Comparison of ENCODE assay signal across 8 cellular contexts in genomic region chr7:141737836-141738591, GRCh38. TPM values are rescaled to one million over a fixed set of nuclear protein-coding genes. Genes with fewer than 3 reads are reported as not detected.
DNase-seq lines count a peak whose midpoint lies in the region; ATAC-seq and TF ChIP-seq lines count a peak whose summit lies in the region.

Gene SSBP1, plus strand, starts transcription at chr7:141738358. Its CDS starts 809 bp downstream, at chr7:141739167.

- H3K27ac Mint-ChIP-seq in CD4-positive, CD25-positive, alpha-beta regulatory T cell = peak within 1 kb of the TSS; percentile 97 to 99 (median 98)
- H3K27ac Mint-ChIP-seq in activated CD4-positive, alpha-beta memory T cell treated with anti-CD3 and anti-CD28 coated beads for 36 hours = peak within 1 kb of the TSS; percentile 99

- peak in 1 of 3 donors; percentile 41 for TF ChIP-seq CTCF in lower leg skin (IDR thresholded peaks at IDR 0.05)

- intact Hi-C loops in activated CD4-positive, alpha-beta memory T cell treated with anti-CD3 and anti-CD28 coated beads for 36 hours (cut with micrococcal nuclease) = loop anchor here (1.0 to 10.0 kb wide), 7 partner anchors 37 to 1563 kb away; partner anchors contain the start of genes KDM7A, MKRN1 and MRPS33
- intact Hi-C loops in lower leg skin (cut with DNase I; ENCODE audit: low total_unique reads) = no loop called here

- peak; percentile 84 to 99 (median 93) for DNase-seq in CD4-positive, CD25-positive, alpha-beta regulatory T cell
- peak; percentile 97 for DNase-seq in NCI-H82 (lab: John Stamatoyannopoulos, UW)
- peak; percentile 96 for DNase-seq in activated CD4-positive, alpha-beta memory T cell treated with anti-CD3 and anti-CD28 coated beads for 36 hours
- DNase-seq in lower leg skin (ENCODE audit: low spot score in 2 of 2) = peak; percentile 91 to 98
- peak; percentile 68 to 81 (median 76) for DNase-seq in stimulated activated CD4-positive, alpha-beta T cell treated with anti-CD3 and anti-CD28 coated beads, TNF-alpha, amount 100 ng/mL, for 1 hour (ENCODE audit: low read depth in 3 of 3, low spot score in 1 of 3)

- H3K9ac ChIP-seq in duodenal mucosa (ENCODE audit: low read depth in 1 of 2, low read length in 2 of 2) = peak within 1 kb of the TSS; percentile 55 to 98

- CTCF ChIA-PET in activated CD4-positive, alpha-beta memory T cell treated with anti-CD3 and anti-CD28 coated beads for 36 hours (lab: Charles Lee) = interaction anchor here (0.7 to 3.9 kb wide), 30 partner anchors 10 to 739 kb away, joined by 3 to 57 read pairs (median 5); partner anchors contain the start of genes AGK, DENND11, MRPS33 and WEE2

- peak within 1 kb of the TSS; percentile 94 to 99 (median 97) for H3K4me3 Mint-ChIP-seq in CD4-positive, CD25-positive, alpha-beta regulatory T cell
- peak within 1 kb of the TSS; percentile 99 for H3K4me3 Mint-ChIP-seq in activated CD4-positive, alpha-beta memory T cell treated with anti-CD3 and anti-CD28 coated beads for 36 hours

- peaks cover 31% of the 10 kb centered on the region for H3K36me3 ChIP-seq in CD4-positive, CD25-positive, alpha-beta regulatory T cell (ENCODE audit: control insufficient read depth, insufficient read depth, low read length)
- peaks cover 12 to 26% of the 10 kb centered on the region in 2 donors for H3K36me3 ChIP-seq in duodenal mucosa (ENCODE audit: control insufficient read depth in 1 of 2, insufficient read depth in 2 of 2, low read length in 2 of 2)

- ATAC-seq in CD4-positive, CD25-positive, alpha-beta regulatory T cell (ENCODE audit: low read depth in 2 of 2) = peak; percentile 89 to 92
- ATAC-seq in GM19395 (IDR thresholded peaks at IDR 0.05; ENCODE audit: unreplicated experiment) = peak; percentile 92
- peak; percentile 92 for ATAC-seq in HG03571 (IDR thresholded peaks at IDR 0.05; ENCODE audit: unreplicated experiment)

- no peaks in the 10 kb centered on the region for H3K27me3 ChIP-seq in CD4-positive, CD25-positive, alpha-beta regulatory T cell (ENCODE audit: control insufficient read depth, insufficient read depth, low read length)
- no peaks in the 10 kb centered on the region for H3K27me3 ChIP-seq in duodenal mucosa (ENCODE audit: control insufficient read depth in 1 of 2, insufficient read depth in 2 of 2, low read length in 2 of 2)

- WGBS in lower leg skin, 2 donors = 2 to 3% methylated on average over 46 of the region's 46 CpGs

- H3K9me3 Mint-ChIP-seq in CD4-positive, CD25-positive, alpha-beta regulatory T cell = no peaks in the 10 kb centered on the region
- no peaks in the 10 kb centered on the region for H3K9me3 Mint-ChIP-seq in activated CD4-positive, alpha-beta memory T cell treated with anti-CD3 and anti-CD28 coated beads for 36 hours

- no peak for TF ChIP-seq POLR2A in lower leg skin (IDR thresholded peaks at IDR 0.05)

- peak within 1 kb of the TSS; percentile 88 for H3K27ac ChIP-seq in CD4-positive, CD25-positive, alpha-beta regulatory T cell (ENCODE audit: insufficient read depth, low read length, poor library complexity, severe bottlenecking)
- H3K27ac ChIP-seq in duodenal mucosa (ENCODE audit: low read depth, low read length) = peak within 1 kb of the TSS; percentile 24

- peaks cover 21% of the 10 kb centered on the region for H3K36me3 Mint-ChIP-seq in CD4-positive, CD25-positive, alpha-beta regulatory T cell
- peaks cover 33% of the 10 kb centered on the region for H3K36me3 Mint-ChIP-seq in activated CD4-positive, alpha-beta memory T cell treated with anti-CD3 and anti-CD28 coated beads for 36 hours

- H3K4me1 ChIP-seq in CD4-positive, CD25-positive, alpha-beta regulatory T cell (ENCODE audit: control insufficient read depth, insufficient read depth, low read length, poor library complexity, severe bottlenecking) = peaks cover 32% of the 10 kb centered on the region
- peaks cover 19 to 21% of the 10 kb centered on the region in 2 donors for H3K4me1 ChIP-seq in duodenal mucosa (ENCODE audit: control insufficient read depth in 1 of 2, insufficient read depth in 2 of 2, low read length in 2 of 2)

- H3K9me3 ChIP-seq in CD4-positive, CD25-positive, alpha-beta regulatory T cell (ENCODE audit: control insufficient read depth in 2 of 2, low read length in 2 of 2) = no peaks in the 10 kb centered on the region
- no peaks in the 10 kb centered on the region for H3K9me3 ChIP-seq in duodenal mucosa (ENCODE audit: control insufficient read depth in 1 of 2, low read length in 2 of 2)

- H3K4me3 ChIP-seq in CD4-positive, CD25-positive, alpha-beta regulatory T cell (ENCODE audit: low read depth, low read length) = peak within 1 kb of the TSS; percentile 97
- H3K4me3 ChIP-seq in duodenal mucosa (ENCODE audit: low read depth in 1 of 2, low read length in 2 of 2) (peak within 1 kb of the TSS; percentile 86 to 99), lower leg skin (ENCODE audit: low read depth, poor library complexity, severe bottlenecking) (peak within 1 kb of the TSS; percentile 77)

- H3K4me1 Mint-ChIP-seq in CD4-positive, CD25-positive, alpha-beta regulatory T cell = peaks cover 19 to 53% (median 31%) of the 10 kb centered on the region in 4 donors
- peaks cover 35% of the 10 kb centered on the region for H3K4me1 Mint-ChIP-seq in activated CD4-positive, alpha-beta memory T cell treated with anti-CD3 and anti-CD28 coated beads for 36 hours (ENCODE audit: low read depth)

- POLR2A ChIA-PET in activated CD4-positive, alpha-beta memory T cell treated with anti-CD3 and anti-CD28 coated beads for 36 hours (lab: Charles Lee) = interaction anchor here (0.6 to 2.6 kb wide), 8 partner anchors 11 to 811 kb away, joined by 3 to 20 read pairs (median 4); partner anchors contain the start of genes AGK, DENND11 and WEE2

- H3K27me3 Mint-ChIP-seq in CD4-positive, CD25-positive, alpha-beta regulatory T cell = no peaks in the 10 kb centered on the region
- H3K27me3 Mint-ChIP-seq in activated CD4-positive, alpha-beta memory T cell treated with anti-CD3 and anti-CD28 coated beads for 36 hours = no peaks in the 10 kb centered on the region

RNA-seq across cellular contexts. Expression of gene SSBP1, which starts in this region (rescaled TPM):
- 77.4 TPM for total RNA-seq in CD4-positive, CD25-positive, alpha-beta regulatory T cell
- 100 to 1,000 TPM; 286 to 331 (median 305) TPM for polyA plus RNA-seq in CD4-positive, CD25-positive, alpha-beta regulatory T cell
- 100 to 1,000 TPM; 207 to 234 TPM for total RNA-seq in activated CD4-positive, alpha-beta memory T cell treated with anti-CD3 and anti-CD28 coated beads for 36 hours
- total RNA-seq in lower leg skin = 100 to 1,000 TPM in 1 of 4 donors, 10 to 100 TPM in 3; 87.5 to 109 (median 90.8) TPM

Comparison
In these comparisons a context has a peak if more than half of its experiments do, and no peak if none do; other contexts are left out.
1. Peak in every context shown above with its lines: DNase-seq, ATAC-seq, H3K4me3 ChIP-seq and H3K27ac ChIP-seq.